ENCODE assay signal across 10 cellular contexts in the genomic region with DNA sequence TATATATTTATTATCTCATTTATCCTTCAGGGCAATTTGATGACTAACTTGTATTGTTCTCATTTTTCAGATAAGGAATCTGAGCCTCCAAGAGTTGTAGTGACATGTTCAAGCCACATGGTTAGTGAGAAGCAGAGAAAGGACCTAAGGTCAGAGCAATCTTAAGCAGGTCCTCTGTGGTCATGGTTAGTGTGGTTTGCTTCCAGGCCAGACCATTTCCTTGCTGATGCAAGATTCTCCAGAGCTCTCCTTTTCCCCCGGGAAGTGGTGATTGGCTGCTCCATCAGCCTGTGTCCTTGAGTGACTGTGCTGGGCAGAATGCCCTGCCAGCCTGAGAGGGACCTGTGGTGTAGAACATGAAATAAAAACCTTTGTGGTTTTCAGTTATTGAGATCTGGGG.
A peak's percentile ranks its signal among the peaks of the same experiment; 100 is the strongest.
DNase-seq lines count a peak whose midpoint lies in the region; ATAC-seq, FAIRE-seq and TF ChIP-seq lines count a peak whose summit lies in the region.
"Had no signal": no experiment of that assay in that cellular context is flagged by ENCODE, and none has a peak within 500 bp of the region (broad histone marks: within the 10 kb centered on the region; RNA-seq: fewer than 3 reads in every experiment).

No MANE protein-coding gene starts in this region.

- H3K27ac ChIP-seq in K562 (ENCODE audit: extremely low read depth, low read depth, low read length) (no peak overlapping the region), mesendoderm (ENCODE audit: low read depth, low read length) (no peak overlapping the region)

- no peaks in the 10 kb centered on the region for H3K79me2 ChIP-seq in K562 (ENCODE audit: control insufficient read depth, insufficient read depth, low read length)
- H3K79me2 ChIP-seq in mesendoderm (ENCODE audit: control insufficient read depth, insufficient read depth, low read length) = no peaks in the 10 kb centered on the region

- no peak for TF ChIP-seq EP300 in K562 (IDR thresholded peaks at IDR 0.05; ENCODE audit: low read length)

- H2BK120ac ChIP-seq in mesendoderm (ENCODE audit: low read depth, low read length) = no peak overlapping the region

- no peak for FAIRE-seq in K562 (lab: Jason Lieb, UNC)

- no peak for TF ChIP-seq CTCF in K562 (IDR thresholded peaks at IDR 0.05 in 2 of 3, conservative IDR thresholded peaks at IDR 0.05 in 1 of 3; ENCODE audit: insufficient read depth in 2 of 3, low read depth in 1 of 3, low read length in 3 of 3)

- H3K56ac ChIP-seq in mesendoderm (ENCODE audit: low read length) = no peak overlapping the region

- H4K5ac ChIP-seq in mesendoderm (ENCODE audit: low read length) = no peak overlapping the region

- BruUV-seq in K562 (replicated peaks; lab: Mats Ljungman, UMichigan) = no TSS peak

- no peak for TF ChIP-seq RAD21 in K562 (CRISPR knock-in tag; conservative IDR thresholded peaks at IDR 0.05 in 1 of 2, IDR thresholded peaks at IDR 0.05 in 1 of 2)

- no peak overlapping the region for H3K23ac ChIP-seq in mesendoderm (ENCODE audit: low read length)

- H3K36me3 ChIP-seq in K562 (ENCODE audit: control insufficient read depth, insufficient read depth, low read length) (no peaks in the 10 kb centered on the region), mesendoderm (ENCODE audit: control insufficient read depth, insufficient read depth, low read length) (no peaks in the 10 kb centered on the region)

- H3K9ac ChIP-seq in K562 (ENCODE audit: insufficient read depth in 1 of 2, low read depth in 2 of 2, low read length in 2 of 2) (no peak overlapping the region), mesendoderm (ENCODE audit: low read length) (no peak overlapping the region)

- in situ Hi-C loops in K562 (cut with MboI) = no loop called here

- peaks cover 0 to 7% of the 10 kb centered on the region in 2 experiments; a peak in 2 of 5 replicates for H3K27me3 ChIP-seq in K562 (ENCODE audit: control insufficient read depth in 2 of 2, insufficient read depth in 2 of 2, low read length in 2 of 2)
- no peaks in the 10 kb centered on the region for H3K27me3 ChIP-seq in mesendoderm (ENCODE audit: insufficient read depth, low read length, poor library complexity)

- no peak overlapping the region for H2AFZ ChIP-seq in K562 (ENCODE audit: low read depth, low read length)

- 0% methylated on average over 1 of the region's 1 CpG for WGBS in K562 (ENCODE audit: insufficient coverage, low coverage, missing lambda C conversion rate)
- no CpG with 5 or more reads among the region's 1 CpG for WGBS in mesendoderm (ENCODE audit: extremely low coverage, insufficient coverage, low lambda C conversion rate)

- no peak overlapping the region for H2BK5ac ChIP-seq in mesendoderm (ENCODE audit: low read length)

- no peak overlapping the region for H2BK15ac ChIP-seq in mesendoderm (replicated peaks; ENCODE audit: low read depth)

- TF ChIP-seq POLR2A in K562 (conservative IDR thresholded peaks at IDR 0.05) = no peak
- no peak for TF ChIP-seq POLR2A in GM18505 (IDR thresholded peaks at IDR 0.05; ENCODE audit: borderline replicate concordance, extremely low read depth, insufficient read depth, insufficient read length)

- no peaks in the 10 kb centered on the region for H3K9me3 ChIP-seq in K562 (replicated peaks; ENCODE audit: control insufficient read depth, insufficient read depth, low read depth, low read length)

- no peak overlapping the region for H2AK5ac ChIP-seq in mesendoderm (ENCODE audit: low read length)

- no peaks in the 10 kb centered on the region for H3K9me1 ChIP-seq in K562 (ENCODE audit: control insufficient read depth, insufficient read depth, low read length)

- ATAC-seq in K562 (no peak), GM18505 (IDR thresholded peaks at IDR 0.05; ENCODE audit: unreplicated experiment) (no peak), HG02938 (IDR thresholded peaks at IDR 0.05; ENCODE audit: unreplicated experiment) (no peak), HG02852 (IDR thresholded peaks at IDR 0.05; ENCODE audit: unreplicated experiment) (no peak), GM21423 (IDR thresholded peaks at IDR 0.05; ENCODE audit: unreplicated experiment) (no peak)

- intact Hi-C loops in K562 (cut with micrococcal nuclease) = loop anchor here (10.0 kb wide), 2 partner anchors 277 to 753 kb away; a partner anchor contains a TSS

- H3K4me1 ChIP-seq in K562 (replicated peaks in 1 of 2; ENCODE audit: control insufficient read depth in 2 of 2, insufficient read depth in 2 of 2, low read length in 2 of 2) (no peaks in the 10 kb centered on the region), mesendoderm (ENCODE audit: control insufficient read depth, low read depth, low read length) (no peaks in the 10 kb centered on the region)

- no peak overlapping the region for H3K4me3 ChIP-seq in K562
- no peak overlapping the region for H3K4me3 ChIP-seq in mesendoderm (ENCODE audit: low read length)

- H4K8ac ChIP-seq in mesendoderm (ENCODE audit: low read depth, low read length) = no peak overlapping the region

- H3K18ac ChIP-seq in mesendoderm (ENCODE audit: low read length) = no peak overlapping the region

- no peaks in the 10 kb centered on the region for H4K20me1 ChIP-seq in K562 (replicated peaks; ENCODE audit: control insufficient read depth, insufficient read depth, low read length)

- POLR2A ChIA-PET in K562 (lab: Yijun Ruan, JAX) = no interaction called here

- DNase-seq in COLO829 (ENCODE audit: low spot score) (peak; percentile 58), HT1080 (ENCODE audit: low read depth) (peak; percentile 94), K562 (ENCODE audit: extremely low read depth in 1 of 4, low spot score in 3 of 4) (no peak), mesendoderm (peak; percentile 81)
- DNase-seq: activated CD4-positive, alpha-beta T cell treated with anti-CD3 and anti-CD28 coated beads, Interleukin-2, amount 50 U/mL, for 1 hour; aorta had no signal

- H3K4ac ChIP-seq in mesendoderm (ENCODE audit: low read depth, low read length) = no peak overlapping the region

- H3K4me2 ChIP-seq in K562 (ENCODE audit: insufficient read depth, low read length) = no peak overlapping the region
- no peak overlapping the region for H3K4me2 ChIP-seq in mesendoderm (ENCODE audit: low read length)

- CTCF ChIA-PET in K562 (lab: Yijun Ruan, JAX; ENCODE audit: low intra/inter-chr PET ratio) = no interaction called here

- no peaks in the 10 kb centered on the region for H3K79me1 ChIP-seq in mesendoderm (ENCODE audit: low read length)

TF ChIP-seq in K562, 482 proteins besides CTCF, POLR2A, EP300 and RAD21:
- TF ChIP-seq RNF2 (IDR thresholded peaks at IDR 0.05) (no peak), NR2C2 (CRISPR knock-in tag; IDR thresholded peaks at IDR 0.05) (no peak), NR2C2 (tag; IDR thresholded peaks at IDR 0.05) (peak; percentile 42; the same call in 1 of the 2 replicates), LCOR (CRISPR knock-in tag; IDR thresholded peaks at IDR 0.05) (no peak), CEBPG (CRISPR knock-in tag; IDR thresholded peaks at IDR 0.05) (no peak), CEBPG (tag; conservative IDR thresholded peaks at IDR 0.05 in 1 of 2, IDR thresholded peaks at IDR 0.05 in 1 of 2) (peak; percentile 21 to 70; a peak in 3 of 4 replicates), ZNF717 (CRISPR knock-in tag; IDR thresholded peaks at IDR 0.05) (no peak), FOSL1 (tag; conservative IDR thresholded peaks at IDR 0.05) (peak; percentile 59; the same call in 1 of the 2 replicates)
TF ChIP-seq in K562: peak in this region for 3.

Comparison
In these comparisons a context has a peak if more than half of its experiments do, and no peak if none do; other contexts are left out.
1. DNase-seq: peak in COLO829 (single experiment), HT1080 (single experiment) and mesendoderm (single experiment); none in K562 (0 of 4).